2 cellular contexts compared by ENCODE assay signal in genomic region chr6:30883743-30884520, GRCh38.
TF ChIP-seq lines count a peak whose summit lies in the region.

TSS of gene DDR1 (plus strand) at chr6:30884519. CDS start at chr6:30888730, 4,211 bp downstream.

TF ChIP-seq in Ishikawa, 13 proteins besides CTCF, POLR2A, EP300 and RAD21 (continued from another document):
- TF ChIP-seq, protein P1, sequence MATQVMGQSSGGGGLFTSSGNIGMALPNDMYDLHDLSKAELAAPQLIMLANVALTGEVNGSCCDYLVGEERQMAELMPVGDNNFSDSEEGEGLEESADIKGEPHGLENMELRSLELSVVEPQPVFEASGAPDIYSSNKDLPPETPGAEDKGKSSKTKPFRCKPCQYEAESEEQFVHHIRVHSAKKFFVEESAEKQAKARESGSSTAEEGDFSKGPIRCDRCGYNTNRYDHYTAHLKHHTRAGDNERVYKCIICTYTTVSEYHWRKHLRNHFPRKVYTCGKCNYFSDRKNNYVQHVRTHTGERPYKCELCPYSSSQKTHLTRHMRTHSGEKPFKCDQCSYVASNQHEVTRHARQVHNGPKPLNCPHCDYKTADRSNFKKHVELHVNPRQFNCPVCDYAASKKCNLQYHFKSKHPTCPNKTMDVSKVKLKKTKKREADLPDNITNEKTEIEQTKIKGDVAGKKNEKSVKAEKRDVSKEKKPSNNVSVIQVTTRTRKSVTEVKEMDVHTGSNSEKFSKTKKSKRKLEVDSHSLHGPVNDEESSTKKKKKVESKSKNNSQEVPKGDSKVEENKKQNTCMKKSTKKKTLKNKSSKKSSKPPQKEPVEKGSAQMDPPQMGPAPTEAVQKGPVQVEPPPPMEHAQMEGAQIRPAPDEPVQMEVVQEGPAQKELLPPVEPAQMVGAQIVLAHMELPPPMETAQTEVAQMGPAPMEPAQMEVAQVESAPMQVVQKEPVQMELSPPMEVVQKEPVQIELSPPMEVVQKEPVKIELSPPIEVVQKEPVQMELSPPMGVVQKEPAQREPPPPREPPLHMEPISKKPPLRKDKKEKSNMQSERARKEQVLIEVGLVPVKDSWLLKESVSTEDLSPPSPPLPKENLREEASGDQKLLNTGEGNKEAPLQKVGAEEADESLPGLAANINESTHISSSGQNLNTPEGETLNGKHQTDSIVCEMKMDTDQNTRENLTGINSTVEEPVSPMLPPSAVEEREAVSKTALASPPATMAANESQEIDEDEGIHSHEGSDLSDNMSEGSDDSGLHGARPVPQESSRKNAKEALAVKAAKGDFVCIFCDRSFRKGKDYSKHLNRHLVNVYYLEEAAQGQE (IDR thresholded peaks at IDR 0.05; ENCODE audit: low read depth) = no peak
- peak; percentile 7; the same call in 1 of the 2 replicates for TF ChIP-seq TCF12 (IDR thresholded peaks at IDR 0.05; ENCODE audit: low read depth)
- no peak for TF ChIP-seq FOXM1 (IDR thresholded peaks at IDR 0.05; ENCODE audit: borderline replicate concordance, low read depth)
- TF ChIP-seq USF1 (IDR thresholded peaks at IDR 0.05) = no peak
- 0 out of 2 replicates have a peak, but pooled peaks have one; percentile 25 for TF ChIP-seq TAF1 (IDR thresholded peaks at IDR 0.05; ENCODE audit: low read depth)
- peak; percentile 88; the same call in 1 of the 2 replicates for TF ChIP-seq ZBTB7A (IDR thresholded peaks at IDR 0.05; ENCODE audit: low read depth)
- TF ChIP-seq NFIC (IDR thresholded peaks at IDR 0.05) = no peak
- TF ChIP-seq, protein P2, sequence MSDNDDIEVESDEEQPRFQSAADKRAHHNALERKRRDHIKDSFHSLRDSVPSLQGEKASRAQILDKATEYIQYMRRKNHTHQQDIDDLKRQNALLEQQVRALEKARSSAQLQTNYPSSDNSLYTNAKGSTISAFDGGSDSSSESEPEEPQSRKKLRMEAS (IDR thresholded peaks at IDR 0.05) = no peak
- peak; percentile 93 for TF ChIP-seq EGR1 (IDR thresholded peaks at IDR 0.05)
- TF ChIP-seq CREB1 (IDR thresholded peaks at IDR 0.05; ENCODE audit: low read depth) = no peak
- TF ChIP-seq CEBPB (IDR thresholded peaks at IDR 0.05) = no peak
- TF ChIP-seq YY1 (IDR thresholded peaks at IDR 0.05; ENCODE audit: low read depth) = no peak

TF ChIP-seq in GM12878, 131 proteins besides CTCF, POLR2A, EP300 and RAD21 (continued from another document):
- TF ChIP-seq RELB (IDR thresholded peaks at IDR 0.05; ENCODE audit: low read depth) (0 out of 2 replicates have a peak, but pooled peaks have one; percentile 7), PAX8 (IDR thresholded peaks at IDR 0.05) (no peak)
